In the genomic region with DNA sequence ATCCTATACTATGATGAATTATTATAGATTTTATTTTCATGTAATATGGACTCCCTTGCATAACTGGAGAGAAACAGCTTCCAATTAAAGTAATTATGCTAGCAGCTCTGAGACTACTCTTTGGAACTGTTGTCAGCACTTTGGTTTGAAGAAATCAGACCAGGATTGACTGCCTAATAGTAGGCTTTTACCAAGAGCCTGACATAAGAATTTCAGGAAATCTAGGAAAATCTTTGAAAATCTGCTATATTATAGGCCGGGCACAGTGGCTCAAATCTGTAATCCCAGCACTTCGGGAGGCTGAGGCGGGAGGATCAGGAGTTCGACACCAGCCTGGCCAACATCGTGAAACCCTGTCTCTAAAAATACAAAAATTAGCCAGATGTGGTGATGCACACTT, we compare ENCODE assay signal across 27 cellular contexts.
"Had no signal": no experiment of that assay in that cellular context is flagged by ENCODE, and none has a peak within 500 bp of the region (broad histone marks: within the 10 kb centered on the region; RNA-seq: fewer than 3 reads in every experiment).

No MANE protein-coding gene starts in this region.

- H3K9me3 ChIP-seq: adrenal gland had no signal

- ATAC-seq: activated CD8-positive, alpha-beta T cell treated with anti-CD3 and anti-CD28 coated beads for 36 hours; activated naive CD4-positive, alpha-beta T cell treated with anti-CD3 and anti-CD28 coated beads, Interleukin-2, amount 50 U/mL, for 72 hours; Right ventricle myocardium inferior had no signal

- H3K4me3 Mint-ChIP-seq: activated CD4-positive, alpha-beta T cell treated with anti-CD3 and anti-CD28 coated beads, Interleukin-2, amount 10 ng/mL, durations not matched to agents 24 days and 14 days; activated CD8-positive, alpha-beta T cell treated with anti-CD3 and anti-CD28 coated beads for 36 hours; activated naive CD4-positive, alpha-beta T cell treated with anti-CD3 and anti-CD28 coated beads for 36 hours; activated T-cell treated with anti-CD3 and anti-CD28 coated beads, Interleukin-2, amount 50 U/mL, for 24 hours had no signal

- H3K27me3 Mint-ChIP-seq: activated CD4-positive, alpha-beta T cell treated with anti-CD3 and anti-CD28 coated beads, Interleukin-2, amount 10 ng/mL, durations not matched to agents 24 days and 14 days; activated CD8-positive, alpha-beta T cell treated with anti-CD3 and anti-CD28 coated beads for 36 hours; activated T-cell treated with anti-CD3 and anti-CD28 coated beads, Interleukin-2, amount 50 U/mL, for 24 hours had no signal

- H3K9me3 Mint-ChIP-seq: activated CD4-positive, alpha-beta T cell treated with anti-CD3 and anti-CD28 coated beads, Interleukin-2, amount 10 ng/mL, durations not matched to agents 24 days and 14 days; activated CD8-positive, alpha-beta T cell treated with anti-CD3 and anti-CD28 coated beads for 36 hours; activated naive CD4-positive, alpha-beta T cell treated with anti-CD3 and anti-CD28 coated beads for 36 hours; activated naive CD4-positive, alpha-beta T cell treated with anti-CD3 and anti-CD28 coated beads, Interleukin-2, amount 50 U/mL, for 72 hours; activated T-cell treated with anti-CD3 and anti-CD28 coated beads, Interleukin-2, amount 50 U/mL, for 24 hours had no signal

- DNase-seq: activated CD4-positive, alpha-beta T cell treated with anti-CD3 and anti-CD28 coated beads, Interleukin-2, amount 10 ng/mL, durations not matched to agents 24 days and 14 days; activated CD4-positive, alpha-beta T cell treated with anti-CD3 and anti-CD28 coated beads, Interleukin-2, amount 50 U/mL, for 4 hours; activated CD8-positive, alpha-beta T cell treated with anti-CD3 and anti-CD28 coated beads for 36 hours; activated gamma-delta T cell treated with Interleukin-2 at 50 U/mL for 16 hours; activated naive CD4-positive, alpha-beta T cell treated with anti-CD3 and anti-CD28 coated beads for 36 hours; activated T-cell treated with anti-CD3 and anti-CD28 coated beads, Interleukin-2, amount 50 U/mL, for 24 hours; adrenal gland; aorta; brain microvascular endothelial cell; Kasumi-1; KBM-7; MG63; NCI-H1092; NCI-H1436 treated with DMSO at 0.1 percent for 48 hours; NCI-H1694 treated with DMSO at 0.1 percent for 48 hours; NCI-H2029; NCI-H345; NCI-H524 treated with DMSO at 0.1 percent for 48 hours; NCI-H748 treated with DMSO at 0.1 percent for 48 hours; NK-92 treated with Interleukin-12 subunit alpha and Interleukin-12 subunit beta, amount 100 ng/mL, for 24 hours; PC-9; T1000 had no signal

- H3K4me2 ChIP-seq: PC-9 had no signal

- H3K27ac Mint-ChIP-seq: activated CD4-positive, alpha-beta T cell treated with anti-CD3 and anti-CD28 coated beads, Interleukin-2, amount 10 ng/mL, durations not matched to agents 24 days and 14 days; activated CD8-positive, alpha-beta T cell treated with anti-CD3 and anti-CD28 coated beads for 36 hours; activated naive CD4-positive, alpha-beta T cell treated with anti-CD3 and anti-CD28 coated beads for 36 hours; activated T-cell treated with anti-CD3 and anti-CD28 coated beads, Interleukin-2, amount 50 U/mL, for 24 hours had no signal

- H3K4me3 ChIP-seq: adrenal gland, MG63, PC-9, SK-N-MC had no signal

- FAIRE-seq: RCC 7860 had no signal

- H3K27ac ChIP-seq: brain microvascular endothelial cell, PC-9, RWPE1, SK-N-MC had no signal

- H2AFZ ChIP-seq: PC-9 had no signal

- H3K27me3 ChIP-seq: adrenal gland, brain microvascular endothelial cell, MG63 had no signal

- H3K36me3 ChIP-seq: adrenal gland, brain microvascular endothelial cell, MG63 had no signal
